8 cellular contexts compared by ENCODE assay signal in the genomic region with DNA sequence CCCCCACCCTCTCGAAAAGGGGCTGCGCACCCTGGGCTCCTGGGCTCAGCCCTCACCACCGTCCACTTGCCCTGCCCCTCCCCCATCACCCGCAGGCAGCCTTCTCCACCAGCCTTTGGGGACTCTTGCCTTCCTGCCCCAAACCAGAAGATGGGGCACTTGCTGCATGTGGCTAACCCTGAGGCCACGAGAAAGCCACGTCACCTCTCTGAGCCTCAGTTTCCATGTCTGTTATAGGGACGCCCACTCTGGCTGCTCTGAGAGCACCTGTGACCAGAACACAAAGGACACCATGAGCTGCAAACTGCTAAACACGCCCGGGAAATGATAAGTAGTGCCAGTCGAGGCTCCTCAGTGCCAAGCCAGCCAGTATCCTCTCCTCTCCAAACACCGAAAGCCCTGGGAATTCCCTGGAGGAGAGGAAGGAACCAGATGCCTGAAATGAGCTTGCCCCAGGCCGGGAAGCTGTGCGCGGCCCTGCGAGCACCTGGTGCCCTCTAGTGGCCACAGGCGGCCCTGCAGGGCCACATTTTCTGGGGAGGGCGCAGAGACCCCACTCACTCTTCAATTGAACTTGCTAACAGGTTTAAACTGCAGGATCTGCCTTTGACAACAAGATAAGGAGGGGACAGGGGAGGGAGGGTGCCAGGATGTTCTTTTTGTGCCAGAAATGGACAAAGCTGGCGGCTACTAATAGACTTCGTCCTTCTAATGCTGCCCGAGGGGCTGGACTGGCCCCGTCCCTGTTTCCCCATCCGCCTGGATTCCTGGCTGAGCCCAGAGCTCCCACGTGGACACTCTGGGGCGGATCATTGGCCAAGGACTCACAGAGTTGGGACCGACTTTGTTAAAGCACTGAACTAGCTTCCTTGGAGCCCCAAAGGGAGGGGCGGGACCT. TPM values are rescaled to one million over a fixed set of nuclear protein-coding genes. Genes with fewer than 3 reads are reported as not detected.
DNase-seq lines count a peak whose midpoint lies in the region; ATAC-seq and TF ChIP-seq lines count a peak whose summit lies in the region.

No MANE protein-coding gene starts in this region.

- TF ChIP-seq POLR2A in Peyer's patch (IDR thresholded peaks at IDR 0.05), result no peak

- H2AK5ac ChIP-seq in trophoblast cell (ENCODE audit: low read length), result no peak overlapping the region

- no CpG with 5 or more reads among the region's 26 CpGs for WGBS in trophoblast cell (ENCODE audit: extremely low coverage, insufficient coverage, insufficient read length)

- H3K9me3 ChIP-seq in Peyer's patch (no peaks in the 10 kb centered on the region), trophoblast cell (ENCODE audit: insufficient read depth, low read depth, low read length) (peaks cover 3% of the 10 kb centered on the region)

- H3K27ac Mint-ChIP-seq in activated naive CD4-positive, alpha-beta T cell treated with anti-CD3 and anti-CD28 coated beads, Interleukin-2, amount 10 ng/mL, durations not matched to agents 7 days and 5 days, result no peak overlapping the region

- no peak overlapping the region for H3K23ac ChIP-seq in trophoblast cell (ENCODE audit: low read length)

- H3K9me3 Mint-ChIP-seq in activated naive CD4-positive, alpha-beta T cell treated with anti-CD3 and anti-CD28 coated beads, Interleukin-2, amount 10 ng/mL, durations not matched to agents 7 days and 5 days, result no peaks in the 10 kb centered on the region

- H3K4me2 ChIP-seq in trophoblast cell (ENCODE audit: low read length), result peak overlapping the region; percentile 82

- H3K27ac ChIP-seq in Peyer's patch (no peak overlapping the region), trophoblast cell (ENCODE audit: low read depth, low read length) (no peak overlapping the region)

- intact Hi-C loops in Right ventricle myocardium superior (cut with DNase I), result loop anchor here (5.0 kb wide), 1 partner anchor 129 kb away; no protein-coding TSS in a partner anchor

- no peaks in the 10 kb centered on the region for H3K36me3 ChIP-seq in Peyer's patch
- no peaks in the 10 kb centered on the region for H3K36me3 ChIP-seq in trophoblast cell (ENCODE audit: control insufficient read depth in 1 of 2, insufficient read depth in 2 of 2, low read length in 2 of 2)

- no peaks in the 10 kb centered on the region for H3K79me2 ChIP-seq in trophoblast cell (ENCODE audit: control insufficient read depth, insufficient read depth, low read length, poor library complexity)

- H3K27me3 ChIP-seq in Peyer's patch, result no peaks in the 10 kb centered on the region
- H3K27me3 ChIP-seq in trophoblast cell (ENCODE audit: insufficient read depth, low read length), result no peaks in the 10 kb centered on the region

- no peak overlapping the region for H2BK12ac ChIP-seq in trophoblast cell (ENCODE audit: low read length)

- CTCF ChIA-PET in activated naive CD4-positive, alpha-beta T cell treated with anti-CD3 and anti-CD28 coated beads, Interleukin-2, amount 10 ng/mL, durations not matched to agents 7 days and 5 days (lab: Charles Lee), result interaction anchor here (0.6 to 2.7 kb wide), 25 partner anchors 9 to 450 kb away, joined by 3 to 24 read pairs (median 3); a partner anchor contains a TSS

- H3K27me3 Mint-ChIP-seq in activated naive CD4-positive, alpha-beta T cell treated with anti-CD3 and anti-CD28 coated beads, Interleukin-2, amount 10 ng/mL, durations not matched to agents 7 days and 5 days, result peaks cover 40% of the 10 kb centered on the region

- H4K12ac ChIP-seq in trophoblast cell (ENCODE audit: low read depth, low read length), result no peak overlapping the region

- no peak overlapping the region for H4K8ac ChIP-seq in trophoblast cell (ENCODE audit: low read depth, low read length)

- no peaks in the 10 kb centered on the region for H3K79me1 ChIP-seq in trophoblast cell (ENCODE audit: low read length)

- H3K18ac ChIP-seq in trophoblast cell (ENCODE audit: low read length), result no peak overlapping the region

- H3K4me3 Mint-ChIP-seq in activated naive CD4-positive, alpha-beta T cell treated with anti-CD3 and anti-CD28 coated beads, Interleukin-2, amount 10 ng/mL, durations not matched to agents 7 days and 5 days, result no peak overlapping the region

- H2BK5ac ChIP-seq in trophoblast cell (ENCODE audit: low read depth, low read length, poor library complexity), result no peak overlapping the region

- H3K4me1 ChIP-seq in Peyer's patch, result no peaks in the 10 kb centered on the region
- H3K4me1 ChIP-seq in trophoblast cell (ENCODE audit: control insufficient read depth in 1 of 2, insufficient read depth in 2 of 2, low read length in 2 of 2), result peaks cover 0 to 3% of the 10 kb centered on the region in 2 experiments

- H3K4me3 ChIP-seq in Peyer's patch (peak overlapping the region in 1 of 4 donors; percentile 9), trophoblast cell (ENCODE audit: low read depth, low read length) (peak overlapping the region; percentile 18)

- DNase-seq in ELR (ENCODE audit: low read depth) (peak; percentile 82), Peyer's patch (peak in 2 of 3 donors; percentile 64 to 66), Right ventricle myocardium superior (peak; percentile 65), trophoblast cell (peak; percentile 65 to 79), SIG-M5 treated with dmso at 0.1 percent for 504 hours (lab: John Stamatoyannopoulos, UW; ENCODE audit: unreplicated experiment) (no peak)
- peak; percentile 51 for DNase-seq in activated naive CD4-positive, alpha-beta T cell treated with anti-CD3 and anti-CD28 coated beads, Interleukin-2, amount 10 ng/mL, durations not matched to agents 7 days and 5 days

- no peak overlapping the region for H2BK120ac ChIP-seq in trophoblast cell (ENCODE audit: insufficient read depth, low read length, poor library complexity)

- peak; percentile 57 to 92 (median 88) for TF ChIP-seq CTCF in Peyer's patch (IDR thresholded peaks at IDR 0.05)

- no peak overlapping the region for H4K91ac ChIP-seq in trophoblast cell (ENCODE audit: low read depth, low read length)

- no peak overlapping the region for H3K9ac ChIP-seq in trophoblast cell (ENCODE audit: low read length)

- ATAC-seq in HG02763 (IDR thresholded peaks at IDR 0.05; ENCODE audit: unreplicated experiment) (peak; percentile 43), Right ventricle myocardium superior (ENCODE audit: poor library complexity) (peak; percentile 77), HG03039 (IDR thresholded peaks at IDR 0.05; ENCODE audit: unreplicated experiment) (no peak)

- no peaks in the 10 kb centered on the region for H3K4me1 Mint-ChIP-seq in activated naive CD4-positive, alpha-beta T cell treated with anti-CD3 and anti-CD28 coated beads, Interleukin-2, amount 10 ng/mL, durations not matched to agents 7 days and 5 days

- no peak overlapping the region for H2AFZ ChIP-seq in trophoblast cell (ENCODE audit: insufficient read depth, low read length, poor library complexity)

- no peak overlapping the region for H3K14ac ChIP-seq in trophoblast cell (ENCODE audit: low read length)

- no peak overlapping the region for H3K4ac ChIP-seq in trophoblast cell (ENCODE audit: low read depth, low read length)

- H3K36me3 Mint-ChIP-seq in activated naive CD4-positive, alpha-beta T cell treated with anti-CD3 and anti-CD28 coated beads, Interleukin-2, amount 10 ng/mL, durations not matched to agents 7 days and 5 days, result no peaks in the 10 kb centered on the region

RNA-seq across cellular contexts. Expression of a gene that starts 10.2 kb away (rescaled TPM):
- total RNA-seq in Peyer's patch, result under 1 TPM in 1 of 4 donors, not detected in 3; 0.80 TPM
- total RNA-seq in Right ventricle myocardium superior, result not detected
- not detected in 2 replicates for polyA plus RNA-seq in trophoblast cell (2013)

RNA-seq across cellular contexts. Expression of a gene that starts 23.1 kb away (rescaled TPM):
- total RNA-seq in Peyer's patch (not detected), Right ventricle myocardium superior (not detected)
- not detected in 2 replicates for polyA plus RNA-seq in trophoblast cell (2013)

RNA-seq across cellular contexts. Expression of a gene that starts 33.6 kb away (rescaled TPM):
- total RNA-seq in Peyer's patch (1 to 10 TPM in 1 of 4 donors, not detected in 3; 1.1 TPM), Right ventricle myocardium superior (not detected)
- polyA plus RNA-seq in trophoblast cell (2013), result 0.04 TPM in 1 of 2 replicates, not detected in the other
